ENCODE assay signal across 10 cellular contexts in genomic region chr11:34223021-34223813, GRCh38.
A peak's percentile ranks its signal among the peaks of the same experiment; 100 is the strongest.
DNase-seq lines count a peak whose midpoint lies in the region; ATAC-seq and TF ChIP-seq lines count a peak whose summit lies in the region.
"Had no signal": no experiment of that assay in that cellular context is flagged by ENCODE, and none has a peak within 500 bp of the region (broad histone marks: within the 10 kb centered on the region; RNA-seq: fewer than 3 reads in every experiment).

No MANE protein-coding gene starts in this region.

- no peak for ATAC-seq in activated CD8-positive, alpha-beta memory T cell treated with anti-CD3 and anti-CD28 coated beads, Interleukin-2, amount 10 ng/mL, durations not matched to agents 7 days and 5 days

- H3K27ac ChIP-seq in SJSA1 (peak overlapping the region; percentile 32), cardiac muscle cell (peak overlapping the region; percentile 3), sigmoid colon (peak overlapping the region; percentile 0 to 57 (median 48))

- peaks cover 32% of the 10 kb centered on the region for H3K27me3 Mint-ChIP-seq in osteocyte (ENCODE audit: unreplicated experiment)
- peaks cover 14% of the 10 kb centered on the region for H3K27me3 Mint-ChIP-seq in activated CD8-positive, alpha-beta memory T cell treated with anti-CD3 and anti-CD28 coated beads, Interleukin-2, amount 10 ng/mL, durations not matched to agents 7 days and 5 days
- H3K27me3 Mint-ChIP-seq: dendritic cell treated with granulocyte-macrophage colony-stimulating factor and Interleukin-4, amounts not matched to agents 40 ng/mL and 50 ng/mL, for 4 days had no signal

- intact Hi-C loops in sigmoid colon (cut with DNase I): loop anchor here (2.0 to 5.0 kb wide), 2 partner anchors 46 to 136 kb away; partner anchors contain the start of gene ABTB2

- no peak overlapping the region for H3K4me3 Mint-ChIP-seq in osteocyte (ENCODE audit: unreplicated experiment)
- no peak overlapping the region for H3K4me3 Mint-ChIP-seq in activated CD8-positive, alpha-beta memory T cell treated with anti-CD3 and anti-CD28 coated beads, Interleukin-2, amount 10 ng/mL, durations not matched to agents 7 days and 5 days
- H3K4me3 Mint-ChIP-seq: dendritic cell treated with granulocyte-macrophage colony-stimulating factor and Interleukin-4, amounts not matched to agents 40 ng/mL and 50 ng/mL, for 4 days had no signal

- WGBS in sigmoid colon, 2 donors: 42 to 64% methylated on average over 17 of the region's 17 CpGs

- H3K9me3 Mint-ChIP-seq in osteocyte (ENCODE audit: unreplicated experiment): no peaks in the 10 kb centered on the region
- no peaks in the 10 kb centered on the region for H3K9me3 Mint-ChIP-seq in activated CD8-positive, alpha-beta memory T cell treated with anti-CD3 and anti-CD28 coated beads, Interleukin-2, amount 10 ng/mL, durations not matched to agents 7 days and 5 days (ENCODE audit: low read depth)
- H3K9me3 Mint-ChIP-seq: dendritic cell treated with granulocyte-macrophage colony-stimulating factor and Interleukin-4, amounts not matched to agents 40 ng/mL and 50 ng/mL, for 4 days had no signal

- no peaks in the 10 kb centered on the region for H3K9me3 ChIP-seq in SJSA1 (replicated peaks)
- no peaks in the 10 kb centered on the region for H3K9me3 ChIP-seq in cardiac muscle cell (ENCODE audit: low read depth)
- no peaks in the 10 kb centered on the region for H3K9me3 ChIP-seq in sigmoid colon

- H3K4me1 ChIP-seq in SJSA1 (replicated peaks): peaks cover 28% of the 10 kb centered on the region
- peaks cover 20% of the 10 kb centered on the region for H3K4me1 ChIP-seq in cardiac muscle cell (ENCODE audit: low read depth)
- peaks cover 0 to 28% (median 16%) of the 10 kb centered on the region in 4 donors for H3K4me1 ChIP-seq in sigmoid colon

- H3K27me3 ChIP-seq in SJSA1 (replicated peaks) (no peaks in the 10 kb centered on the region), cardiac muscle cell (no peaks in the 10 kb centered on the region), sigmoid colon (no peaks in the 10 kb centered on the region)

- no peak for TF ChIP-seq POLR2A in sigmoid colon (IDR thresholded peaks at IDR 0.05)

- H3K4me3 ChIP-seq in SJSA1: no peak overlapping the region
- H3K4me3 ChIP-seq in cardiac muscle cell: no peak overlapping the region
- H3K4me3 ChIP-seq in sigmoid colon: no peak overlapping the region

- no peak overlapping the region for H3K27ac Mint-ChIP-seq in osteocyte (ENCODE audit: unreplicated experiment)
- H3K27ac Mint-ChIP-seq in activated CD8-positive, alpha-beta memory T cell treated with anti-CD3 and anti-CD28 coated beads, Interleukin-2, amount 10 ng/mL, durations not matched to agents 7 days and 5 days: no peak overlapping the region
- H3K27ac Mint-ChIP-seq: dendritic cell treated with granulocyte-macrophage colony-stimulating factor and Interleukin-4, amounts not matched to agents 40 ng/mL and 50 ng/mL, for 4 days had no signal

- peaks cover 3% of the 10 kb centered on the region for H3K4me1 Mint-ChIP-seq in osteocyte (ENCODE audit: unreplicated experiment)
- no peaks in the 10 kb centered on the region for H3K4me1 Mint-ChIP-seq in activated CD8-positive, alpha-beta memory T cell treated with anti-CD3 and anti-CD28 coated beads, Interleukin-2, amount 10 ng/mL, durations not matched to agents 7 days and 5 days

- H3K36me3 ChIP-seq in SJSA1 (no peaks in the 10 kb centered on the region), cardiac muscle cell (no peaks in the 10 kb centered on the region), sigmoid colon (no peaks in the 10 kb centered on the region)

- TF ChIP-seq CTCF in cardiac muscle cell (IDR thresholded peaks at IDR 0.05; ENCODE audit: low read depth, low read length): no peak
- TF ChIP-seq CTCF in sigmoid colon (IDR thresholded peaks at IDR 0.05): no peak
- no peak for TF ChIP-seq CTCF in osteocyte (IDR thresholded peaks at IDR 0.05)

- TF ChIP-seq EP300 in sigmoid colon (IDR thresholded peaks at IDR 0.05): peak in 3 of 4 donors; percentile 8 to 59 (median 49)

- H3K36me3 Mint-ChIP-seq in osteocyte (ENCODE audit: unreplicated experiment): no peaks in the 10 kb centered on the region
- no peaks in the 10 kb centered on the region for H3K36me3 Mint-ChIP-seq in activated CD8-positive, alpha-beta memory T cell treated with anti-CD3 and anti-CD28 coated beads, Interleukin-2, amount 10 ng/mL, durations not matched to agents 7 days and 5 days

- DNase-seq in EH (ENCODE audit: low read depth) (peak; percentile 90), SJSA1 (ENCODE audit: low read depth in 1 of 2, low spot score in 2 of 2) (peak; percentile 72 to 78), cardiac muscle cell (ENCODE audit: low read depth in 1 of 2, low spot score in 1 of 2) (peak in 1 of 2 donors; percentile 93), sigmoid colon (peak; percentile 94), osteocyte (ENCODE audit: extremely low spot score, unreplicated experiment) (no peak), 8988T (no peak), NCI-H128 (lab: John Stamatoyannopoulos, UW; ENCODE audit: unreplicated experiment) (no peak)
- no peak for DNase-seq in activated CD8-positive, alpha-beta memory T cell treated with anti-CD3 and anti-CD28 coated beads, Interleukin-2, amount 10 ng/mL, durations not matched to agents 7 days and 5 days
- DNase-seq: activated CD4-positive, alpha-beta T cell treated with anti-CD3 and anti-CD28 coated beads, Interleukin-2, amount 50 U/mL, for 1 hour had no signal

- CTCF ChIA-PET in activated CD8-positive, alpha-beta memory T cell treated with anti-CD3 and anti-CD28 coated beads, Interleukin-2, amount 10 ng/mL, durations not matched to agents 7 days and 5 days (lab: Charles Lee): interaction anchor here (1.6 kb wide), 1 partner anchor 49 kb away, joined by 4 read pairs; no protein-coding TSS in a partner anchor

Comparison
In these comparisons a context has a peak if more than half of its experiments do, and no peak if none do; other contexts are left out.
1. DNase-seq: peak in EH (single experiment), SJSA1 (2 of 2) and sigmoid colon (single experiment); none in osteocyte (single experiment), 8988T (single experiment), NCI-H128 (single experiment) and activated CD8-positive, alpha-beta memory T cell treated with anti-CD3 and anti-CD28 coated beads, Interleukin-2, amount 10 ng/mL, durations not matched to agents 7 days and 5 days (single experiment).
2. Peak in every context shown above with its lines, with median percentiles within 50 percentile points of each other: H3K27ac ChIP-seq.